In genomic region chr10:78450239-78450638, GRCh38 we compare ENCODE assay signal across 14 cellular contexts.
"Had no signal": no experiment of that assay in that cellular context is flagged by ENCODE, and none has a peak within 500 bp of the region (broad histone marks: within the 10 kb centered on the region; RNA-seq: fewer than 3 reads in every experiment).

No MANE protein-coding gene starts in this region.

- H3K4me1 Mint-ChIP-seq: activated naive CD4-positive, alpha-beta T cell treated with anti-CD3 and anti-CD28 coated beads, Interleukin-2, amount 10 ng/mL, durations not matched to agents 7 days and 5 days; activated naive CD8-positive, alpha-beta T cell treated with anti-CD3 and anti-CD28 coated beads for 36 hours had no signal

- H3K27me3 Mint-ChIP-seq: activated naive CD8-positive, alpha-beta T cell treated with anti-CD3 and anti-CD28 coated beads for 36 hours had no signal

- H3K4me3 Mint-ChIP-seq: activated CD8-positive, alpha-beta T cell treated with anti-CD3 and anti-CD28 coated beads for 36 hours; activated naive CD4-positive, alpha-beta T cell treated with anti-CD3 and anti-CD28 coated beads, Interleukin-2, amount 10 ng/mL, durations not matched to agents 7 days and 5 days; activated naive CD8-positive, alpha-beta T cell treated with anti-CD3 and anti-CD28 coated beads for 36 hours; activated T-cell treated with anti-CD3 and anti-CD28 coated beads, Interleukin-2, amount 50 U/mL, for 72 hours; T-helper 1 cell treated with Interleukin-12 subunit alpha and Interleukin-12 subunit beta and Interleukin-4 antibody, amounts not matched to agents 30 μg/mL and 1 μg/mL, for 36 hours had no signal

- H3K36me3 Mint-ChIP-seq: activated naive CD4-positive, alpha-beta T cell treated with anti-CD3 and anti-CD28 coated beads, Interleukin-2, amount 10 ng/mL, durations not matched to agents 7 days and 5 days; activated naive CD8-positive, alpha-beta T cell treated with anti-CD3 and anti-CD28 coated beads for 36 hours had no signal

- DNase-seq: activated CD4-positive, alpha-beta T cell treated with anti-CD3 and anti-CD28 coated beads for 4 hours; activated CD8-positive, alpha-beta memory T cell treated with anti-CD3 and anti-CD28 coated beads, Interleukin-2, amount 50 U/mL, for 4 hours; activated CD8-positive, alpha-beta T cell treated with anti-CD3 and anti-CD28 coated beads for 36 hours; activated gamma-delta T cell treated with Interleukin-2 at 50 U/mL for 16 hours; activated naive CD4-positive, alpha-beta T cell treated with anti-CD3 and anti-CD28 coated beads, Interleukin-2, amount 10 ng/mL, durations not matched to agents 7 days and 5 days; activated naive CD8-positive, alpha-beta T cell treated with anti-CD3 and anti-CD28 coated beads for 36 hours; activated T-cell treated with anti-CD3 and anti-CD28 coated beads, Interleukin-2, amount 50 U/mL, for 72 hours; anterior cingulate cortex; NCI-H1436 treated with DMSO at 0.1 percent for 48 hours; NCI-H187; PC-3; SHP77 treated with DMSO at 0.1 percent for 48 hours had no signal

- H3K27ac Mint-ChIP-seq: activated CD8-positive, alpha-beta T cell treated with anti-CD3 and anti-CD28 coated beads for 36 hours; activated naive CD4-positive, alpha-beta T cell treated with anti-CD3 and anti-CD28 coated beads, Interleukin-2, amount 10 ng/mL, durations not matched to agents 7 days and 5 days; activated naive CD8-positive, alpha-beta T cell treated with anti-CD3 and anti-CD28 coated beads for 36 hours; activated T-cell treated with anti-CD3 and anti-CD28 coated beads, Interleukin-2, amount 50 U/mL, for 72 hours; activated T-helper 2 cell treated with anti-CD3 and anti-CD28 coated beads, Interferon-gamma antibody, Interleukin-2, Interleukin-4, amounts not matched to agents 10 μg/mL and 5 μg/mL and 100 μg/mL, durations not matched to agents 14 hours and 24 hours and 36 hours; T-helper 1 cell treated with Interleukin-12 subunit alpha and Interleukin-12 subunit beta and Interleukin-4 antibody, amounts not matched to agents 30 μg/mL and 1 μg/mL, for 36 hours had no signal

- H3K9me3 Mint-ChIP-seq: activated CD8-positive, alpha-beta T cell treated with anti-CD3 and anti-CD28 coated beads for 36 hours; activated naive CD4-positive, alpha-beta T cell treated with anti-CD3 and anti-CD28 coated beads, Interleukin-2, amount 10 ng/mL, durations not matched to agents 7 days and 5 days; activated naive CD8-positive, alpha-beta T cell treated with anti-CD3 and anti-CD28 coated beads for 36 hours; activated T-cell treated with anti-CD3 and anti-CD28 coated beads, Interleukin-2, amount 50 U/mL, for 72 hours; activated T-helper 2 cell treated with anti-CD3 and anti-CD28 coated beads, Interferon-gamma antibody, Interleukin-2, Interleukin-4, amounts not matched to agents 10 μg/mL and 5 μg/mL and 100 μg/mL, durations not matched to agents 14 hours and 24 hours and 36 hours; T-helper 1 cell treated with Interleukin-12 subunit alpha and Interleukin-12 subunit beta and Interleukin-4 antibody, amounts not matched to agents 30 μg/mL and 1 μg/mL, for 36 hours had no signal
